Comparison of ENCODE assay signal across 1 cellular context in the genomic region with DNA sequence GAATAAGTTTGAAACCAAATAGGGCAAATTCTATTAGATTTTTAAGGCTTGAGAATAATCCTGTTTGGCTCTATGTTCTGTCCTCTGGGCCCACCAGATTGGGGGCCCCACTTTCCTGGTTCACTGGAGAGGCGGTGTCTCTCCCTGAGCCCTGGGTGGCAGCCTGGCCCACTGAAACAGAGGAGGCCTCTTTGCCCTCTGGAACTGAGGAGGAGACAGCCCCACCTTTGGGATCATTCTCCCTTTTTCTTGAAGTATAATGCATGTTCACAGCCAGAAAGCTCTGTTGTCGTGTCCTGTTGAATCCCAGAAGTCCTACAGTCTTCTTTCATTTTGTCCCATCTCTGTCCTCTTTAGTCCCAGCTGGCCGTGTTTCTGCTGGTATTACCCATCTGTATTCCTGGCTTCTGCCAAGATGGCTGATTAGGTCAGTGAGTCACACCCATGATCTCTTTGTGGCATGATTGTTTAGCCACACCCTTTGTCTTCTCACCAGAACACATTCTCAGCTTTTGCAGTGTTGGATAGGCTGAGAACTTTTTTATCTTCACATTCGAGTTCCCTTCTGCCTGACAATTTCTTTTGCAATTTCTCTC.
TF ChIP-seq lines count a peak whose summit lies in the region.

No MANE protein-coding gene starts in this region.

TF ChIP-seq in SK-N-SH, 30 proteins besides CTCF, POLR2A, EP300 and RAD21:
- TF ChIP-seq FOSL2 (IDR thresholded peaks at IDR 0.05; ENCODE audit: borderline replicate concordance, low read depth) (peak; percentile 17; the same call in 1 of the 2 replicates), SIN3A (IDR thresholded peaks at IDR 0.05; ENCODE audit: borderline replicate concordance, low read depth, low read length) (no peak), YY1 (IDR thresholded peaks at IDR 0.05; ENCODE audit: low read depth) (peak; percentile 50; the same call in 1 of the 2 replicates), TCF12 (IDR thresholded peaks at IDR 0.05) (no peak)
- TF ChIP-seq, protein P1, sequence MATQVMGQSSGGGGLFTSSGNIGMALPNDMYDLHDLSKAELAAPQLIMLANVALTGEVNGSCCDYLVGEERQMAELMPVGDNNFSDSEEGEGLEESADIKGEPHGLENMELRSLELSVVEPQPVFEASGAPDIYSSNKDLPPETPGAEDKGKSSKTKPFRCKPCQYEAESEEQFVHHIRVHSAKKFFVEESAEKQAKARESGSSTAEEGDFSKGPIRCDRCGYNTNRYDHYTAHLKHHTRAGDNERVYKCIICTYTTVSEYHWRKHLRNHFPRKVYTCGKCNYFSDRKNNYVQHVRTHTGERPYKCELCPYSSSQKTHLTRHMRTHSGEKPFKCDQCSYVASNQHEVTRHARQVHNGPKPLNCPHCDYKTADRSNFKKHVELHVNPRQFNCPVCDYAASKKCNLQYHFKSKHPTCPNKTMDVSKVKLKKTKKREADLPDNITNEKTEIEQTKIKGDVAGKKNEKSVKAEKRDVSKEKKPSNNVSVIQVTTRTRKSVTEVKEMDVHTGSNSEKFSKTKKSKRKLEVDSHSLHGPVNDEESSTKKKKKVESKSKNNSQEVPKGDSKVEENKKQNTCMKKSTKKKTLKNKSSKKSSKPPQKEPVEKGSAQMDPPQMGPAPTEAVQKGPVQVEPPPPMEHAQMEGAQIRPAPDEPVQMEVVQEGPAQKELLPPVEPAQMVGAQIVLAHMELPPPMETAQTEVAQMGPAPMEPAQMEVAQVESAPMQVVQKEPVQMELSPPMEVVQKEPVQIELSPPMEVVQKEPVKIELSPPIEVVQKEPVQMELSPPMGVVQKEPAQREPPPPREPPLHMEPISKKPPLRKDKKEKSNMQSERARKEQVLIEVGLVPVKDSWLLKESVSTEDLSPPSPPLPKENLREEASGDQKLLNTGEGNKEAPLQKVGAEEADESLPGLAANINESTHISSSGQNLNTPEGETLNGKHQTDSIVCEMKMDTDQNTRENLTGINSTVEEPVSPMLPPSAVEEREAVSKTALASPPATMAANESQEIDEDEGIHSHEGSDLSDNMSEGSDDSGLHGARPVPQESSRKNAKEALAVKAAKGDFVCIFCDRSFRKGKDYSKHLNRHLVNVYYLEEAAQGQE (IDR thresholded peaks at IDR 0.05; ENCODE audit: low read depth, low read length) = no peak
TF ChIP-seq in SK-N-SH: peak in this region for 2.
